Comparison of ENCODE assay signal across 24 cellular contexts in genomic region chr3:184832044-184832443, GRCh38.
"Had no signal": no experiment of that assay in that cellular context is flagged by ENCODE, and none has a peak within 500 bp of the region (broad histone marks: within the 10 kb centered on the region; RNA-seq: fewer than 3 reads in every experiment).

No MANE protein-coding gene starts in this region.

- H3K9me3 Mint-ChIP-seq: activated CD4-positive, alpha-beta memory T cell treated with anti-CD3 and anti-CD28 coated beads, Interleukin-2, amount 10 ng/mL, durations not matched to agents 7 days and 5 days; activated naive CD4-positive, alpha-beta T cell treated with anti-CD3 and anti-CD28 coated beads, Interleukin-2, amount 10 ng/mL, durations not matched to agents 7 days and 5 days; activated T-cell treated with anti-CD3 and anti-CD28 coated beads, Interleukin-2, amount 50 U/mL, for 24 hours; nephron had no signal

- DNase-seq: activated CD4-positive, alpha-beta memory T cell treated with anti-CD3 and anti-CD28 coated beads, Interleukin-2, amount 10 ng/mL, durations not matched to agents 7 days and 5 days; activated CD4-positive, alpha-beta T cell treated with anti-CD3 and anti-CD28 coated beads for 4 hours; activated CD8-positive, alpha-beta memory T cell treated with anti-CD3 and anti-CD28 coated beads, Interleukin-2, amount 50 U/mL, for 48 hours; activated gamma-delta T cell; activated naive CD4-positive, alpha-beta T cell treated with anti-CD3 and anti-CD28 coated beads, Interleukin-2, amount 10 ng/mL, durations not matched to agents 7 days and 5 days; activated T-cell treated with anti-CD3 and anti-CD28 coated beads, Interleukin-2, amount 50 U/mL, for 24 hours; amygdala; caudate nucleus; cortex of kidney; esophagus squamous epithelium; islet precursor cell; left ventricle myocardium superior; mucosa of descending colon; retina; spleen; stimulated activated naive CD4-positive, alpha-beta T cell treated with Interleukin-2 at 50 U/mL for 16 hours; T-helper 1 cell had no signal

- H3K27ac ChIP-seq: esophagus squamous epithelium, gastroesophageal sphincter, hepatocyte, spleen, tibial nerve, VCaP had no signal

- ATAC-seq: gastroesophageal sphincter, mucosa of descending colon had no signal

- FAIRE-seq: TTC549 had no signal

- H2AFZ ChIP-seq: hepatocyte had no signal

- H3K27me3 ChIP-seq: esophagus squamous epithelium, gastroesophageal sphincter, hepatocyte, spleen, tibial nerve had no signal

- H3K4me1 ChIP-seq: esophagus squamous epithelium, gastroesophageal sphincter, spleen, tibial nerve had no signal

- H3K4me3 ChIP-seq: esophagus squamous epithelium, gastroesophageal sphincter, hepatocyte, mucosa of descending colon, spleen, tibial nerve had no signal

- H3K9me3 ChIP-seq: esophagus squamous epithelium, gastroesophageal sphincter, mucosa of descending colon, spleen, tibial nerve had no signal

- H3K27ac Mint-ChIP-seq: activated CD4-positive, alpha-beta memory T cell treated with anti-CD3 and anti-CD28 coated beads, Interleukin-2, amount 10 ng/mL, durations not matched to agents 7 days and 5 days; activated naive CD4-positive, alpha-beta T cell treated with anti-CD3 and anti-CD28 coated beads, Interleukin-2, amount 10 ng/mL, durations not matched to agents 7 days and 5 days; activated T-cell treated with anti-CD3 and anti-CD28 coated beads, Interleukin-2, amount 50 U/mL, for 24 hours; nephron; progenitor cell of endocrine pancreas had no signal

- H3K4me3 Mint-ChIP-seq: activated CD4-positive, alpha-beta memory T cell treated with anti-CD3 and anti-CD28 coated beads, Interleukin-2, amount 10 ng/mL, durations not matched to agents 7 days and 5 days; activated naive CD4-positive, alpha-beta T cell treated with anti-CD3 and anti-CD28 coated beads, Interleukin-2, amount 10 ng/mL, durations not matched to agents 7 days and 5 days; activated T-cell treated with anti-CD3 and anti-CD28 coated beads, Interleukin-2, amount 50 U/mL, for 24 hours; nephron had no signal

- H3K4me2 ChIP-seq: hepatocyte had no signal

- H3K27me3 Mint-ChIP-seq: activated CD4-positive, alpha-beta memory T cell treated with anti-CD3 and anti-CD28 coated beads, Interleukin-2, amount 10 ng/mL, durations not matched to agents 7 days and 5 days; activated naive CD4-positive, alpha-beta T cell treated with anti-CD3 and anti-CD28 coated beads, Interleukin-2, amount 10 ng/mL, durations not matched to agents 7 days and 5 days; activated T-cell treated with anti-CD3 and anti-CD28 coated beads, Interleukin-2, amount 50 U/mL, for 24 hours; progenitor cell of endocrine pancreas had no signal

- H3K4me1 Mint-ChIP-seq: activated CD4-positive, alpha-beta memory T cell treated with anti-CD3 and anti-CD28 coated beads, Interleukin-2, amount 10 ng/mL, durations not matched to agents 7 days and 5 days; activated naive CD4-positive, alpha-beta T cell treated with anti-CD3 and anti-CD28 coated beads, Interleukin-2, amount 10 ng/mL, durations not matched to agents 7 days and 5 days; nephron had no signal

- H3K79me2 ChIP-seq: hepatocyte had no signal
